Comparison of ENCODE assay signal across 14 cellular contexts in the genomic region with DNA sequence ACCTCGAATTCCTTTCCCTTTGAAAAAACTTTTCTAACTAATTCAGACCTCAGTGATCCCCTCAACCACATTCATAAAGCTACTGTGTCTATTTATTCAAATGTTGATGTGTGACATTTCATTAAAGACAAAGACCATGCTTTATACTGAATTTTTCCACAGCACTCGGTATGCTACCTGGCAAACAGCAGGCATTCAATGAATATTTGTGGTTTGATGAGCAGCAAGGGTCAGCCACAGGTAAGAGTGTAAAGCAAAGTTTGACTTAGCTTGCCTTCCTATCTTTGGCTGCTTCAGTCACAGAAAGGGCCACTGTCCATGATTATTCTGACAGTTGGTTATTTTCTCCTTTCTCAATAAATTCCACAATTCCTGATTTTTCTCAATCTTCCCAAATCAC. TPM values are rescaled to one million over a fixed set of nuclear protein-coding genes. Genes with fewer than 3 reads are reported as not detected.
A peak's percentile ranks its signal among the peaks of the same experiment; 100 is the strongest.
DNase-seq lines count a peak whose midpoint lies in the region; ATAC-seq and TF ChIP-seq lines count a peak whose summit lies in the region.
"Had no signal": no experiment of that assay in that cellular context is flagged by ENCODE, and none has a peak within 500 bp of the region (broad histone marks: within the 10 kb centered on the region; RNA-seq: fewer than 3 reads in every experiment).

No MANE protein-coding gene starts in this region.

- WGBS in heart left ventricle, 4 donors, result 68 to 77% (median 70%) methylated on average over 2 of the region's 2 CpGs

- H3K4me3 ChIP-seq in CD8-positive, alpha-beta memory T cell (ENCODE audit: low read length), result peak overlapping the region; percentile 13
- H3K4me3 ChIP-seq in H7 (ENCODE audit: insufficient read depth, low read depth, low read length) (no peak overlapping the region), heart left ventricle (no peak overlapping the region)
- H3K4me3 ChIP-seq: BLaER1 treated with 17β-estradiol and CSF1 and Interleukin-3, amounts not matched to agents 10 nM and 100 nM; right atrium auricular region had no signal

- TF ChIP-seq RAD21 in Ishikawa (IDR thresholded peaks at IDR 0.05; ENCODE audit: low read depth), result no peak

- no peak for TF ChIP-seq POLR2A in heart left ventricle (IDR thresholded peaks at IDR 0.05)

- H3K4me3 Mint-ChIP-seq in CD8-positive, alpha-beta memory T cell, result peak overlapping the region; percentile 77 to 86 (median 85)
- H3K4me3 Mint-ChIP-seq in activated naive CD8-positive, alpha-beta T cell treated with anti-CD3 and anti-CD28 coated beads for 36 hours, result peak overlapping the region; percentile 53
- peak overlapping the region; percentile 65 to 93 (median 78) for H3K4me3 Mint-ChIP-seq in naive thymus-derived CD8-positive, alpha-beta T cell

- H3K9me3 Mint-ChIP-seq in CD8-positive, alpha-beta memory T cell, result no peaks in the 10 kb centered on the region
- no peaks in the 10 kb centered on the region for H3K9me3 Mint-ChIP-seq in activated naive CD8-positive, alpha-beta T cell treated with anti-CD3 and anti-CD28 coated beads for 36 hours
- H3K9me3 Mint-ChIP-seq in naive thymus-derived CD8-positive, alpha-beta T cell, result no peaks in the 10 kb centered on the region

- TF ChIP-seq EP300 in Ishikawa (IDR thresholded peaks at IDR 0.05; ENCODE audit: borderline replicate concordance), result no peak

- no peaks in the 10 kb centered on the region for H3K27me3 Mint-ChIP-seq in CD8-positive, alpha-beta memory T cell
- H3K27me3 Mint-ChIP-seq in activated naive CD8-positive, alpha-beta T cell treated with anti-CD3 and anti-CD28 coated beads for 36 hours, result no peaks in the 10 kb centered on the region
- no peaks in the 10 kb centered on the region for H3K27me3 Mint-ChIP-seq in naive thymus-derived CD8-positive, alpha-beta T cell

- TF ChIP-seq CTCF in heart left ventricle (IDR thresholded peaks at IDR 0.05), result no peak

- H3K9me3 ChIP-seq in CD8-positive, alpha-beta memory T cell (ENCODE audit: low read length), result no peaks in the 10 kb centered on the region
- no peaks in the 10 kb centered on the region for H3K9me3 ChIP-seq in heart left ventricle
- H3K9me3 ChIP-seq: right atrium auricular region had no signal

- intact Hi-C loops in heart left ventricle (cut with DNase I), result no loop called here

- DNase-seq in CD8-positive, alpha-beta memory T cell, result no peak
- DNase-seq in activated naive CD8-positive, alpha-beta T cell treated with anti-CD3 and anti-CD28 coated beads for 36 hours, result no peak
- DNase-seq in naive thymus-derived CD8-positive, alpha-beta T cell, result no peak
- DNase-seq in foreskin melanocyte, result no peak
- no peak for DNase-seq in H7
- no peak for DNase-seq in NCI-H748 (lab: John Stamatoyannopoulos, UW; ENCODE audit: unreplicated experiment)
- no peak for DNase-seq in heart left ventricle
- DNase-seq: activated CD4-positive, alpha-beta T cell treated with anti-CD3 and anti-CD28 coated beads, Interleukin-2, amount 50 U/mL, for 1 hour; KBM-7; NCI-H1930; NCI-H82 had no signal

- ATAC-seq in naive thymus-derived CD8-positive, alpha-beta T cell, result no peak
- no peak for ATAC-seq in heart left ventricle

- H3K4me1 Mint-ChIP-seq in CD8-positive, alpha-beta memory T cell, result peaks cover 66 to 83% (median 82%) of the 10 kb centered on the region in 3 donors
- peaks cover 72% of the 10 kb centered on the region for H3K4me1 Mint-ChIP-seq in activated naive CD8-positive, alpha-beta T cell treated with anti-CD3 and anti-CD28 coated beads for 36 hours
- H3K4me1 Mint-ChIP-seq in naive thymus-derived CD8-positive, alpha-beta T cell, result peaks cover 25 to 87% (median 75%) of the 10 kb centered on the region in 4 donors

- CTCF ChIA-PET in CD8-positive, alpha-beta memory T cell (lab: Charles Lee), result interaction anchor here (0.9 to 2.6 kb wide), 4 partner anchors 7 to 123 kb away, joined by 3 to 13 read pairs (median 4); no protein-coding TSS in a partner anchor

- H3K4me1 ChIP-seq in CD8-positive, alpha-beta memory T cell (ENCODE audit: insufficient read depth, low read length), result peaks cover 66% of the 10 kb centered on the region
- H3K4me1 ChIP-seq in heart left ventricle, result peaks cover 0 to 64% (median 2%) of the 10 kb centered on the region in 12 donors

- peak overlapping the region; percentile 78 to 98 (median 94) for H3K27ac Mint-ChIP-seq in CD8-positive, alpha-beta memory T cell
- peak overlapping the region; percentile 87 for H3K27ac Mint-ChIP-seq in activated naive CD8-positive, alpha-beta T cell treated with anti-CD3 and anti-CD28 coated beads for 36 hours
- H3K27ac Mint-ChIP-seq in naive thymus-derived CD8-positive, alpha-beta T cell, result peak overlapping the region; percentile 45 to 98 (median 90)

- peaks cover 3 to 58% (median 7%) of the 10 kb centered on the region in 3 donors for H3K36me3 Mint-ChIP-seq in CD8-positive, alpha-beta memory T cell
- peaks cover 36% of the 10 kb centered on the region for H3K36me3 Mint-ChIP-seq in activated naive CD8-positive, alpha-beta T cell treated with anti-CD3 and anti-CD28 coated beads for 36 hours
- H3K36me3 Mint-ChIP-seq in naive thymus-derived CD8-positive, alpha-beta T cell, result peaks cover 0 to 24% (median 11%) of the 10 kb centered on the region in 3 donors

- peaks cover 7% of the 10 kb centered on the region for H3K36me3 ChIP-seq in CD8-positive, alpha-beta memory T cell (ENCODE audit: insufficient read depth, low read length)
- no peaks in the 10 kb centered on the region for H3K36me3 ChIP-seq in H7 (replicated peaks; ENCODE audit: control insufficient read depth, insufficient read depth, low read length)
- no peaks in the 10 kb centered on the region for H3K36me3 ChIP-seq in heart left ventricle
- H3K36me3 ChIP-seq: right atrium auricular region had no signal

- POLR2A ChIA-PET in CD8-positive, alpha-beta memory T cell (lab: Charles Lee), result interaction anchor here (0.6 to 1.2 kb wide), 3 partner anchors 22 to 101 kb away, joined by 3 read pairs; no protein-coding TSS in a partner anchor
- POLR2A ChIA-PET in naive thymus-derived CD8-positive, alpha-beta T cell (lab: Charles Lee), result interaction anchor here (0.5 to 2.7 kb wide), 15 partner anchors 13 to 509 kb away, joined by 3 to 10 read pairs (median 3); a partner anchor contains a TSS

- H3K27me3 ChIP-seq in CD8-positive, alpha-beta memory T cell (ENCODE audit: insufficient read depth, low read length, poor library complexity, severe bottlenecking), result no peaks in the 10 kb centered on the region
- no peaks in the 10 kb centered on the region for H3K27me3 ChIP-seq in H7 (ENCODE audit: control insufficient read depth, insufficient read depth, low read length)
- H3K27me3 ChIP-seq in heart left ventricle, result no peaks in the 10 kb centered on the region
- H3K27me3 ChIP-seq: BLaER1 treated with 17β-estradiol and CSF1 and Interleukin-3, amounts not matched to agents 10 nM and 100 nM; right atrium auricular region had no signal

- H3K27ac ChIP-seq in CD8-positive, alpha-beta memory T cell (ENCODE audit: low read depth, low read length), result no peak overlapping the region
- H3K27ac ChIP-seq in heart left ventricle, result peak overlapping the region in 2 of 12 donors; percentile 17 to 86
- H3K27ac ChIP-seq: right atrium auricular region had no signal

TF ChIP-seq in Ishikawa, 13 proteins besides CTCF, POLR2A, EP300 and RAD21 (continues in another document):
- TF ChIP-seq, protein P1, sequence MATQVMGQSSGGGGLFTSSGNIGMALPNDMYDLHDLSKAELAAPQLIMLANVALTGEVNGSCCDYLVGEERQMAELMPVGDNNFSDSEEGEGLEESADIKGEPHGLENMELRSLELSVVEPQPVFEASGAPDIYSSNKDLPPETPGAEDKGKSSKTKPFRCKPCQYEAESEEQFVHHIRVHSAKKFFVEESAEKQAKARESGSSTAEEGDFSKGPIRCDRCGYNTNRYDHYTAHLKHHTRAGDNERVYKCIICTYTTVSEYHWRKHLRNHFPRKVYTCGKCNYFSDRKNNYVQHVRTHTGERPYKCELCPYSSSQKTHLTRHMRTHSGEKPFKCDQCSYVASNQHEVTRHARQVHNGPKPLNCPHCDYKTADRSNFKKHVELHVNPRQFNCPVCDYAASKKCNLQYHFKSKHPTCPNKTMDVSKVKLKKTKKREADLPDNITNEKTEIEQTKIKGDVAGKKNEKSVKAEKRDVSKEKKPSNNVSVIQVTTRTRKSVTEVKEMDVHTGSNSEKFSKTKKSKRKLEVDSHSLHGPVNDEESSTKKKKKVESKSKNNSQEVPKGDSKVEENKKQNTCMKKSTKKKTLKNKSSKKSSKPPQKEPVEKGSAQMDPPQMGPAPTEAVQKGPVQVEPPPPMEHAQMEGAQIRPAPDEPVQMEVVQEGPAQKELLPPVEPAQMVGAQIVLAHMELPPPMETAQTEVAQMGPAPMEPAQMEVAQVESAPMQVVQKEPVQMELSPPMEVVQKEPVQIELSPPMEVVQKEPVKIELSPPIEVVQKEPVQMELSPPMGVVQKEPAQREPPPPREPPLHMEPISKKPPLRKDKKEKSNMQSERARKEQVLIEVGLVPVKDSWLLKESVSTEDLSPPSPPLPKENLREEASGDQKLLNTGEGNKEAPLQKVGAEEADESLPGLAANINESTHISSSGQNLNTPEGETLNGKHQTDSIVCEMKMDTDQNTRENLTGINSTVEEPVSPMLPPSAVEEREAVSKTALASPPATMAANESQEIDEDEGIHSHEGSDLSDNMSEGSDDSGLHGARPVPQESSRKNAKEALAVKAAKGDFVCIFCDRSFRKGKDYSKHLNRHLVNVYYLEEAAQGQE (IDR thresholded peaks at IDR 0.05; ENCODE audit: low read depth), result peak; percentile 65
- no peak; the same call in 1 of the 2 replicates for TF ChIP-seq NFIC (IDR thresholded peaks at IDR 0.05)
- peak; percentile 78 for TF ChIP-seq TEAD4 (IDR thresholded peaks at IDR 0.05)
- no peak for TF ChIP-seq CEBPB (IDR thresholded peaks at IDR 0.05)
- no peak for TF ChIP-seq YY1 (IDR thresholded peaks at IDR 0.05; ENCODE audit: low read depth)
- TF ChIP-seq, protein P2, sequence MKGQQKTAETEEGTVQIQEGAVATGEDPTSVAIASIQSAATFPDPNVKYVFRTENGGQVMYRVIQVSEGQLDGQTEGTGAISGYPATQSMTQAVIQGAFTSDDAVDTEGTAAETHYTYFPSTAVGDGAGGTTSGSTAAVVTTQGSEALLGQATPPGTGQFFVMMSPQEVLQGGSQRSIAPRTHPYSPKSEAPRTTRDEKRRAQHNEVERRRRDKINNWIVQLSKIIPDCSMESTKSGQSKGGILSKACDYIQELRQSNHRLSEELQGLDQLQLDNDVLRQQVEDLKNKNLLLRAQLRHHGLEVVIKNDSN (IDR thresholded peaks at IDR 0.05), result no peak
- TF ChIP-seq TAF1 (IDR thresholded peaks at IDR 0.05; ENCODE audit: low read depth), result no peak

RNA-seq across cellular contexts. Expression of a gene that starts 5.1 kb away (rescaled TPM):
- total RNA-seq in CD8-positive, alpha-beta memory T cell, result 100 to 1,000 TPM; 125 to 131 TPM
- polyA plus RNA-seq in CD8-positive, alpha-beta memory T cell, result 460 TPM
- 100 to 1,000 TPM; 112 to 116 TPM for total RNA-seq in activated naive CD8-positive, alpha-beta T cell treated with anti-CD3 and anti-CD28 coated beads for 36 hours
- 100 to 1,000 TPM; 313 to 326 TPM for total RNA-seq in naive thymus-derived CD8-positive, alpha-beta T cell
- 100 to 1,000 TPM; 423 to 544 (median 480) TPM for polyA plus RNA-seq in naive thymus-derived CD8-positive, alpha-beta T cell
- 25.9 and 36.6 TPM in 2 replicates for total RNA-seq in H7 (2014; rRNA removed; shearing (Covaris generic))
- 10 to 100 TPM in 8 of 9 donors, 1 to 10 TPM in 1; 9.8 to 29.2 (median 12.4) TPM for total RNA-seq in heart left ventricle
- 10 to 100 TPM in 1 of 2 donors, 1 to 10 TPM in 1; 4.8 to 12.7 TPM for polyA plus RNA-seq in heart left ventricle
